8 cellular contexts compared by ENCODE assay signal in genomic region chr3:44338828-44339127, GRCh38. TPM values are rescaled to one million over a fixed set of nuclear protein-coding genes. Genes with fewer than 3 reads are reported as not detected.
A peak's percentile ranks its signal among the peaks of the same experiment; 100 is the strongest.
DNase-seq lines count a peak whose midpoint lies in the region; ATAC-seq and TF ChIP-seq lines count a peak whose summit lies in the region.

No MANE protein-coding gene starts in this region.

- H3K9ac ChIP-seq in skeletal muscle tissue (ENCODE audit: low read depth in 1 of 3, low read length in 3 of 3) = peak overlapping the region; percentile 93 to 95 (median 94)

- H3K36me3 ChIP-seq in H7 (replicated peaks; ENCODE audit: control insufficient read depth, insufficient read depth, low read length) = no peaks in the 10 kb centered on the region
- H3K36me3 ChIP-seq in WERI-Rb-1 = no peaks in the 10 kb centered on the region; the same call in 1 of the 2 replicates
- no peaks in the 10 kb centered on the region for H3K36me3 ChIP-seq in skeletal muscle tissue (ENCODE audit: control insufficient read depth in 3 of 3, insufficient read depth in 3 of 3, low read length in 3 of 3)

- H3K4me3 ChIP-seq in H7 (ENCODE audit: insufficient read depth, low read depth, low read length) (peak overlapping the region; percentile 71), WERI-Rb-1 (ENCODE audit: low read depth, low read length) (peak overlapping the region; percentile 93), skeletal muscle tissue (ENCODE audit: low read length in 3 of 3) (peak overlapping the region; percentile 85 to 98 (median 95))

- H3K4me1 ChIP-seq in foreskin keratinocyte = peaks cover 4% of the 10 kb centered on the region
- H3K4me1 ChIP-seq in skeletal muscle tissue (ENCODE audit: control insufficient read depth in 3 of 3, insufficient read depth in 3 of 3, low read length in 3 of 3) = peaks cover 9 to 15% (median 14%) of the 10 kb centered on the region in 3 donors

- H3K27ac ChIP-seq in WERI-Rb-1 (peak overlapping the region; percentile 97), foreskin keratinocyte (peak overlapping the region; percentile 94), skeletal muscle tissue (ENCODE audit: low read depth, low read length) (peak overlapping the region; percentile 97)

- DNase-seq in H7 = no peak
- DNase-seq in WERI-Rb-1 = no peak
- no peak for DNase-seq in foreskin keratinocyte
- DNase-seq in stimulated activated CD4-positive, alpha-beta T cell treated with anti-CD3 and anti-CD28 coated beads, Interleukin-2, amount 100 ng/mL, for 48 hours = no peak
- no peak for DNase-seq in activated CD4-positive, CD25-positive, alpha-beta regulatory T cell (lab: John Stamatoyannopoulos, UW)

- H3K9me3 ChIP-seq in WERI-Rb-1 (ENCODE audit: severe bottlenecking) (no peaks in the 10 kb centered on the region), skeletal muscle tissue (ENCODE audit: control insufficient read depth in 3 of 3, low read length in 3 of 3) (no peaks in the 10 kb centered on the region)

- TF ChIP-seq CTCF in WERI-Rb-1 (IDR thresholded peaks at IDR 0.05; ENCODE audit: low read depth, low read length) (no peak), foreskin keratinocyte (conservative IDR thresholded peaks at IDR 0.05) (no peak)

- H3K27me3 ChIP-seq in H7 (ENCODE audit: control insufficient read depth, insufficient read depth, low read length) (no peaks in the 10 kb centered on the region), WERI-Rb-1 (ENCODE audit: insufficient read depth, low read depth, severe bottlenecking) (no peaks in the 10 kb centered on the region), foreskin keratinocyte (peaks cover 6% of the 10 kb centered on the region), skeletal muscle tissue (ENCODE audit: control insufficient read depth in 3 of 3, insufficient read depth in 3 of 3, low read length in 3 of 3) (no peaks in the 10 kb centered on the region)

- no peak for ATAC-seq in foreskin keratinocyte
- no peak for ATAC-seq in HG02885 (IDR thresholded peaks at IDR 0.05; ENCODE audit: poor library complexity, unreplicated experiment)
- ATAC-seq in HG03280 (IDR thresholded peaks at IDR 0.05; ENCODE audit: unreplicated experiment) = no peak

RNA-seq across cellular contexts. Expression of gene TCAIM, which starts 0.2 kb away (rescaled TPM):
- 22.4 and 32.3 TPM in 2 replicates for total RNA-seq in H7 (2014; rRNA removed; shearing (Covaris generic))
- total RNA-seq in foreskin keratinocyte = 21.0 and 22.8 TPM in 2 replicates
- 11.6 and 12.8 TPM in 2 replicates for polyA plus RNA-seq in foreskin keratinocyte
- 20.9 TPM for total RNA-seq in skeletal muscle tissue
